ENCODE assay signal across 8 cellular contexts in genomic region chr4:139815646-139816601, GRCh38.
DNase-seq lines count a peak whose midpoint lies in the region; ATAC-seq and TF ChIP-seq lines count a peak whose summit lies in the region.

No MANE protein-coding gene starts in this region.

- H3K4me2 ChIP-seq in osteoblast (ENCODE audit: insufficient read depth, low read length), result peak overlapping the region; percentile 80

- H3K4me3 ChIP-seq in osteoblast (ENCODE audit: insufficient read depth, low read length), result peak overlapping the region; percentile 67

- peaks cover 4% of the 10 kb centered on the region for H3K4me1 Mint-ChIP-seq in T-helper 17 cell

- H3K36me3 ChIP-seq in osteoblast (ENCODE audit: insufficient read depth, low read length), result no peaks in the 10 kb centered on the region

- ATAC-seq in T-helper 17 cell, result peak; percentile 36

- no peaks in the 10 kb centered on the region for H3K27me3 Mint-ChIP-seq in T-helper 17 cell

- no peak overlapping the region for H3K27ac ChIP-seq in osteoblast (ENCODE audit: low read depth, low read length)

- peak overlapping the region; percentile 64 for H2AFZ ChIP-seq in osteoblast (ENCODE audit: low read length)

- H3K36me3 Mint-ChIP-seq in T-helper 17 cell (ENCODE audit: low read depth), result peaks cover 3% of the 10 kb centered on the region

- H3K4me1 ChIP-seq in osteoblast (ENCODE audit: insufficient read depth, low read length), result peaks cover 16% of the 10 kb centered on the region

- H3K27ac Mint-ChIP-seq in T-helper 17 cell, result no peak overlapping the region

- TF ChIP-seq CTCF in osteoblast (IDR thresholded peaks at IDR 0.05; ENCODE audit: extremely low read depth, low read depth, low read length), result no peak

- H3K27me3 ChIP-seq in osteoblast (ENCODE audit: insufficient read depth, low read length), result peaks cover 3% of the 10 kb centered on the region

- H3K79me2 ChIP-seq in osteoblast (ENCODE audit: insufficient read depth, low read length), result no peaks in the 10 kb centered on the region

- H3K4me3 Mint-ChIP-seq in T-helper 17 cell, result no peak overlapping the region

- H3K9me3 ChIP-seq in T-helper 17 cell (ENCODE audit: control insufficient read depth, low read length, poor library complexity, severe bottlenecking) (no peaks in the 10 kb centered on the region), osteoblast (ENCODE audit: low read depth, low read length) (no peaks in the 10 kb centered on the region)

- DNase-seq in activated CD8-positive, alpha-beta memory T cell treated with anti-CD3 and anti-CD28 coated beads, Interleukin-2, amount 50 U/mL, for 4 hours, result peak; percentile 25
- no peak for DNase-seq in activated CD8-positive, alpha-beta memory T cell treated with anti-CD3 and anti-CD28 coated beads, Interleukin-2, amount 50 U/mL, for 48 hours
- DNase-seq in T-helper 17 cell (no peak), foreskin melanocyte (peak; percentile 80), osteoblast (ENCODE audit: insufficient read length, low spot score, missing footprints) (peak; percentile 75), NCI-H2171 treated with DMSO at 0.1 percent for 48 hours (lab: John Stamatoyannopoulos, UW) (no peak), NCI-H128 (lab: John Stamatoyannopoulos, UW; ENCODE audit: unreplicated experiment) (no peak), NCI-H2196 treated with DMSO at 0.1 percent for 48 hours (lab: John Stamatoyannopoulos, UW; ENCODE audit: unreplicated experiment) (no peak)

- no peaks in the 10 kb centered on the region for H4K20me1 ChIP-seq in osteoblast (ENCODE audit: insufficient read depth, low read length)

Comparison
In these comparisons a context has a peak if more than half of its experiments do, and no peak if none do; other contexts are left out.
1. DNase-seq: peak in activated CD8-positive, alpha-beta memory T cell treated with anti-CD3 and anti-CD28 coated beads, Interleukin-2, amount 50 U/mL, for 4 hours (single experiment), foreskin melanocyte (single experiment) and osteoblast (single experiment); none in activated CD8-positive, alpha-beta memory T cell treated with anti-CD3 and anti-CD28 coated beads, Interleukin-2, amount 50 U/mL, for 48 hours (single experiment), T-helper 17 cell (0 of 3), NCI-H2171 treated with DMSO at 0.1 percent for 48 hours (single experiment), NCI-H128 (single experiment) and NCI-H2196 treated with DMSO at 0.1 percent for 48 hours (single experiment).